In the genomic region with DNA sequence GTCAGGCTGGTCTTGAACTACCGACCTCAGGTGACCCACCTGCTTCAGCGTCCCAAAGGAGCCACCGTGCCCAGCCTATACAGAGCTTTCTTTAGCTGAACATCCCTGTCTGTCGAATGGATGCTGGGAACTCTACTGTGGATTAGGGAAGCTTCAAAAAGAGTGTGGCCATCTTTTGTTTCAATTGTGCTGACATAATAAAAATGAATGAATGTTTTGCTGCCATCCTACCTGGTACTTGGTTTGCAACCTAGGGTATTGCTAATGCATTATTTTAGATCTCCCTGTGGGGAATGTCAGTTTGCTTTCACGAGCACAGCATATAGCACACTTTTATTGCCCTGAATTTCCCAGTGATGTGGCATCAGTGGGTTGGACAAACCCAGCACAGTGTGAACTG, we compare ENCODE assay signal across 19 cellular contexts. TPM values are rescaled to one million over a fixed set of nuclear protein-coding genes. Genes with fewer than 3 reads are reported as not detected.
DNase-seq lines count a peak whose midpoint lies in the region; ATAC-seq and TF ChIP-seq lines count a peak whose summit lies in the region.
"Had no signal": no experiment of that assay in that cellular context is flagged by ENCODE, and none has a peak within 500 bp of the region (broad histone marks: within the 10 kb centered on the region; RNA-seq: fewer than 3 reads in every experiment).

No MANE protein-coding gene starts in this region.

- DNase-seq in activated CD4-positive, alpha-beta T cell treated with anti-CD3 and anti-CD28 coated beads, Interleukin-2, amount 10 ng/mL, durations not matched to agents 24 days and 14 days: no peak
- DNase-seq in activated CD4-positive, alpha-beta T cell treated with anti-CD3 and anti-CD28 coated beads for 1 hour: no peak
- DNase-seq in IMR-90 (no peak), body of pancreas (no peak), NCI-H1092 (lab: John Stamatoyannopoulos, UW) (no peak), COLO668 (lab: John Stamatoyannopoulos, UW; ENCODE audit: unreplicated experiment) (no peak), NCI-H446 treated with DMSO at 0.1 percent for 48 hours (lab: John Stamatoyannopoulos, UW) (no peak)
- DNase-seq in stimulated activated effector memory CD8-positive, alpha-beta T cell treated with anti-CD3 and anti-CD28 coated beads, Interleukin-12 subunit alpha, Interleukin-12 subunit beta, amount 100 ng/mL, for 72 hours (ENCODE audit: low spot score in 2 of 2): no peak
- DNase-seq: CD4-positive, alpha-beta memory T cell; effector CD8-positive, alpha-beta T cell; H7; heart right ventricle; KG1; naive thymus-derived CD8-positive, alpha-beta T cell; NCI-H1105 treated with DMSO at 0.1 percent for 48 hours; NCI-H82; psoas muscle; transverse colon had no signal

- BruUV-seq in IMR-90 (replicated peaks; lab: Mats Ljungman, UMichigan): no TSS peak

- no peak overlapping the region for H3K4me2 ChIP-seq in IMR-90 (ENCODE audit: low read depth, low read length)

- H3K14ac ChIP-seq in IMR-90 (replicated peaks; ENCODE audit: low read depth, low read length): no peak overlapping the region

- peaks cover 18% of the 10 kb centered on the region for H4K20me1 ChIP-seq in IMR-90 (ENCODE audit: insufficient read depth, low read length)

- no peak overlapping the region for H4K91ac ChIP-seq in IMR-90 (ENCODE audit: insufficient read depth, low read depth, low read length)

- no peak for TF ChIP-seq POLR2A in IMR-90 (IDR thresholded peaks at IDR 0.05; ENCODE audit: low read depth, low read length)
- TF ChIP-seq POLR2A in body of pancreas (IDR thresholded peaks at IDR 0.05): no peak

- H3K36me3 ChIP-seq in IMR-90 (ENCODE audit: control insufficient read depth, insufficient read depth, low read length) (peaks cover 9% of the 10 kb centered on the region), body of pancreas (replicated peaks in 1 of 2; ENCODE audit: insufficient read depth in 1 of 2, low read depth in 2 of 2) (no peaks in the 10 kb centered on the region)
- H3K36me3 ChIP-seq: transverse colon had no signal

- no peak overlapping the region for H3K4me3 Mint-ChIP-seq in activated CD4-positive, alpha-beta T cell treated with anti-CD3 and anti-CD28 coated beads, Interleukin-2, amount 10 ng/mL, durations not matched to agents 24 days and 14 days
- H3K4me3 Mint-ChIP-seq in stimulated activated effector memory CD8-positive, alpha-beta T cell treated with anti-CD3 and anti-CD28 coated beads, Interleukin-12 subunit alpha, Interleukin-12 subunit beta, amount 100 ng/mL, for 72 hours: no peak overlapping the region
- H3K4me3 Mint-ChIP-seq: WTC11 had no signal

- no peaks in the 10 kb centered on the region for H3K9me3 Mint-ChIP-seq in activated CD4-positive, alpha-beta T cell treated with anti-CD3 and anti-CD28 coated beads, Interleukin-2, amount 10 ng/mL, durations not matched to agents 24 days and 14 days
- H3K9me3 Mint-ChIP-seq in stimulated activated effector memory CD8-positive, alpha-beta T cell treated with anti-CD3 and anti-CD28 coated beads, Interleukin-12 subunit alpha, Interleukin-12 subunit beta, amount 100 ng/mL, for 72 hours: no peaks in the 10 kb centered on the region
- H3K9me3 Mint-ChIP-seq: CD4-positive, alpha-beta memory T cell; naive thymus-derived CD8-positive, alpha-beta T cell; WTC11 had no signal

- H3K36me3 Mint-ChIP-seq in activated CD4-positive, alpha-beta T cell treated with anti-CD3 and anti-CD28 coated beads, Interleukin-2, amount 10 ng/mL, durations not matched to agents 24 days and 14 days (ENCODE audit: low read depth): peaks cover 37% of the 10 kb centered on the region
- H3K36me3 Mint-ChIP-seq in stimulated activated effector memory CD8-positive, alpha-beta T cell treated with anti-CD3 and anti-CD28 coated beads, Interleukin-12 subunit alpha, Interleukin-12 subunit beta, amount 100 ng/mL, for 72 hours: peaks cover 45% of the 10 kb centered on the region

- no peaks in the 10 kb centered on the region for H3K27me3 ChIP-seq in IMR-90 (ENCODE audit: control insufficient read depth, insufficient read depth, low read length)
- H3K27me3 ChIP-seq in body of pancreas: no peaks in the 10 kb centered on the region
- H3K27me3 ChIP-seq: heart right ventricle, transverse colon had no signal

- no peak overlapping the region for H2BK120ac ChIP-seq in IMR-90 (ENCODE audit: low read depth, low read length)

- H3K4me1 ChIP-seq in IMR-90 (ENCODE audit: control insufficient read depth, insufficient read depth, low read length) (peaks cover 11% of the 10 kb centered on the region), body of pancreas (peaks cover 33% of the 10 kb centered on the region)
- H3K4me1 ChIP-seq: psoas muscle had no signal

- H2AK9ac ChIP-seq in IMR-90 (replicated peaks; ENCODE audit: low read depth, low read length, poor library complexity): no peak overlapping the region

- no peak overlapping the region for H4K8ac ChIP-seq in IMR-90 (ENCODE audit: low read depth in 2 of 2, low read length in 2 of 2)

- POLR2A ChIA-PET in IMR-90 (lab: Charles Lee; ENCODE audit: unreplicated experiment): no interaction called here

- H3K4ac ChIP-seq in IMR-90 (ENCODE audit: low read depth, low read length): no peak overlapping the region

- peaks cover 32% of the 10 kb centered on the region for H3K4me1 Mint-ChIP-seq in activated CD4-positive, alpha-beta T cell treated with anti-CD3 and anti-CD28 coated beads, Interleukin-2, amount 10 ng/mL, durations not matched to agents 24 days and 14 days
- H3K4me1 Mint-ChIP-seq in stimulated activated effector memory CD8-positive, alpha-beta T cell treated with anti-CD3 and anti-CD28 coated beads, Interleukin-12 subunit alpha, Interleukin-12 subunit beta, amount 100 ng/mL, for 72 hours: peaks cover 60% of the 10 kb centered on the region

- no CpG with 5 or more reads among the region's 5 CpGs for WGBS in IMR-90 (ENCODE audit: extremely low coverage in 2 of 2, insufficient read length in 1 of 2), 2 experiments
- 85 to 90% methylated on average over 5 of the region's 5 CpGs for WGBS in body of pancreas, 2 donors

- ATAC-seq in IMR-90 (ENCODE audit: low read depth) (no peak), body of pancreas (no peak)
- ATAC-seq in stimulated activated effector memory CD8-positive, alpha-beta T cell treated with anti-CD3 and anti-CD28 coated beads, Interleukin-12 subunit alpha, Interleukin-12 subunit beta, amount 100 ng/mL, for 72 hours: no peak
- ATAC-seq: naive thymus-derived CD8-positive, alpha-beta T cell; psoas muscle; WTC11 had no signal

- H2BK5ac ChIP-seq in IMR-90 (ENCODE audit: low read depth, low read length, poor library complexity, severe bottlenecking): no peak overlapping the region

- H3K23ac ChIP-seq in IMR-90 (ENCODE audit: low read depth, low read length): no peak overlapping the region

- TF ChIP-seq RAD21 in IMR-90 (IDR thresholded peaks at IDR 0.05; ENCODE audit: low read length): no peak

- H2BK15ac ChIP-seq in IMR-90 (ENCODE audit: low read depth, low read length): no peak overlapping the region

- intact Hi-C loops in activated CD4-positive, alpha-beta T cell treated with anti-CD3 and anti-CD28 coated beads, Interleukin-2, amount 10 ng/mL, durations not matched to agents 24 days and 14 days (cut with micrococcal nuclease): no loop called here
- intact Hi-C loops in IMR-90 (cut with micrococcal nuclease): no loop called here
- intact Hi-C loops in body of pancreas (cut with DNase I): loop anchor here (10.0 kb wide), 1 partner anchor 296 kb away; no protein-coding TSS in a partner anchor

- in situ Hi-C loops in IMR-90 (cut with MboI; ENCODE audit: low sequenced_read_pairs): no loop called here

- H4K5ac ChIP-seq in IMR-90 (ENCODE audit: low read depth, low read length): no peak overlapping the region

- TF ChIP-seq CTCF in IMR-90 (conservative IDR thresholded peaks at IDR 0.05; ENCODE audit: low read depth, low read length): no peak
- no peak for TF ChIP-seq CTCF in body of pancreas (IDR thresholded peaks at IDR 0.05)

- H3K4me3 ChIP-seq in IMR-90 (ENCODE audit: insufficient read depth, low read depth, low read length) (no peak overlapping the region), body of pancreas (no peak overlapping the region)
- H3K4me3 ChIP-seq: heart right ventricle, psoas muscle, transverse colon had no signal

- H3K9me1 ChIP-seq in IMR-90 (ENCODE audit: insufficient read depth, low read length): peaks cover 17% of the 10 kb centered on the region

- no peak overlapping the region for H3K9ac ChIP-seq in IMR-90 (ENCODE audit: low read depth, low read length)

- H3K27ac ChIP-seq in IMR-90 (ENCODE audit: insufficient read depth, low read length) (no peak overlapping the region), body of pancreas (peak overlapping the region in 3 of 4 donors; percentile 59 to 77 (median 67))
- H3K27ac ChIP-seq: psoas muscle, transverse colon had no signal

- H2AFZ ChIP-seq in IMR-90 (replicated peaks; ENCODE audit: low read length, poor library complexity): no peak overlapping the region

- no peak overlapping the region for H3K18ac ChIP-seq in IMR-90 (ENCODE audit: low read depth, low read length)

- peak overlapping the region; percentile 29 for H3K27ac Mint-ChIP-seq in activated CD4-positive, alpha-beta T cell treated with anti-CD3 and anti-CD28 coated beads, Interleukin-2, amount 10 ng/mL, durations not matched to agents 24 days and 14 days
- peak overlapping the region; percentile 73 for H3K27ac Mint-ChIP-seq in stimulated activated effector memory CD8-positive, alpha-beta T cell treated with anti-CD3 and anti-CD28 coated beads, Interleukin-12 subunit alpha, Interleukin-12 subunit beta, amount 100 ng/mL, for 72 hours
- H3K27ac Mint-ChIP-seq: WTC11 had no signal

- 0 out of 2 replicates have a peak overlapping the region, but pooled peaks have one; percentile 6 for H2AK5ac ChIP-seq in IMR-90 (ENCODE audit: low read depth, low read length)

- H3K56ac ChIP-seq in IMR-90 (ENCODE audit: extremely low read depth, insufficient read depth, low read length): no peak overlapping the region

- H3K79me1 ChIP-seq in IMR-90 (ENCODE audit: low read depth in 1 of 2, low read length in 2 of 2): peaks cover 14 to 35% of the 10 kb centered on the region in 2 experiments; a peak in 3 of 4 replicates

- no peaks in the 10 kb centered on the region for H3K9me3 ChIP-seq in IMR-90 (ENCODE audit: control insufficient read depth, insufficient read depth, low read length)
- no peaks in the 10 kb centered on the region for H3K9me3 ChIP-seq in body of pancreas
- H3K9me3 ChIP-seq: heart right ventricle, psoas muscle, transverse colon had no signal

- no peaks in the 10 kb centered on the region for H3K27me3 Mint-ChIP-seq in activated CD4-positive, alpha-beta T cell treated with anti-CD3 and anti-CD28 coated beads, Interleukin-2, amount 10 ng/mL, durations not matched to agents 24 days and 14 days
- H3K27me3 Mint-ChIP-seq: CD4-positive, alpha-beta memory T cell; naive thymus-derived CD8-positive, alpha-beta T cell had no signal

- dilution Hi-C loops in IMR-90 (cut with HindIII; ENCODE audit: low sequenced_read_pairs, unreplicated experiment): no loop called here

- H2BK20ac ChIP-seq in IMR-90 (ENCODE audit: low read depth, low read length): 0 out of 2 replicates have a peak overlapping the region, but pooled peaks have one; percentile 11

- CTCF ChIA-PET in IMR-90 (lab: Yijun Ruan, JAX): interaction anchor here (0.5 to 1.3 kb wide), 3 partner anchors 14 to 80 kb away, joined by 4 to 5 read pairs (median 4); no protein-coding TSS in a partner anchor

RNA-seq across cellular contexts. Expression of a gene that starts 32.3 kb away (rescaled TPM):
- total RNA-seq in activated CD4-positive, alpha-beta T cell treated with anti-CD3 and anti-CD28 coated beads, Interleukin-2, amount 10 ng/mL, durations not matched to agents 24 days and 14 days: 79.3 and 79.6 TPM in 2 replicates
- total RNA-seq in IMR-90 (2012; rRNA removed) (36.6 and 85.0 TPM in 2 replicates), body of pancreas (10 to 100 TPM; 20.2 to 40.9 TPM)
- 21.3 and 29.4 TPM in 2 replicates for polyA plus RNA-seq in IMR-90 (2012; rRNA removed)
- polyA plus RNA-seq in IMR-90 (2012; cell fraction: cytosol; rRNA removed): 6.5 and 13.3 TPM in 2 replicates
- 1.8 and 8.1 TPM in 2 replicates for polyA plus RNA-seq in IMR-90 (2012; cell fraction: nucleus; rRNA removed; ENCODE audit: low replicate concordance)
